Comparison of ENCODE assay signal across 1 cellular context in the genomic region with DNA sequence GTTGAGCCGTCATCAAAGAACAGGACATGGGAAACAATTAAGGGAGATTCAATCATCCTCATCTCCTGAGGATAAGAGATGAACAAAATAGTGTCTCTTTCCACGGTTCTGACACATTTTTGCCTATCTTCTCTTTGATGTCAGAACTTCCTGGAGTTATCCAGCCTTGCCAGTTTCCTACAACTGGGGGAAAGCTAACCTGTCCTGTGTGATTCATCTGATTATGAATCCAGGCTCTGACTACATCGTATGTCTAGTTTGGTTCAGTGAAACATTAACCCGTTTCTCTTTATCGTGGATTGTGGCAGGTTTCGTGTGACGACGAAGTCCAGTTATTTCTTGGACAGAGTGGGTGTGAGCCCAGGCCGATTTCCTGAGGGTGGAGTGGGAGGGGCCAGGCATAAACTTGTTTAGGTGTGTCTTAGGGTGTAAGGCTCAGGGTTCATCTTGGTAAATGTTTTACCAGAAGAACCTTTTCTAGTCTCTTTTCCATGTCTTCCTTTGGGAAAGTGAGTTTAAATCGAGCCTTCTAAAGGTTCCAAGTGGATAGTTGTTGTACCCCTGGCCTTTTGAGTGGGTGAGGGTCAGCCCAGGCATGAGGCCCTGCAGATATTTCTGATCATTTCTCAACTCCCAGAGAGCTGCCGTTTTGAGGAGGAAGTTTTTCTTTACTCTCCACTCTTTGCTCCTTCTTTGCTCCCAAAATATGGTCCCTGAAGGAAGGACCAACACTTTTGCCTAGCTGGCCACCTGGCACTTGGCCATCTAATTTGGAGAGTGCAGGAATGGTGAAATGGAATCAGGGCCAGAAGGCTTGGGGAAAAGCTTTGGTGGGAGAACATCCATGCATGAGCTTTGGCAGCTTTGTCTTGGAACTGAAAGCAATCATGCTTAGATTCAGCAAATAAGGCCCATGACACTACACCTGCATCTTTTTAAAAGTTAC.
A peak's percentile ranks its signal among the peaks of the same experiment; 100 is the strongest.
TF ChIP-seq lines count a peak whose summit lies in the region.

No MANE protein-coding gene starts in this region.

TF ChIP-seq in HepG2, 621 proteins besides CTCF, POLR2A, EP300 and RAD21 (continued from another document and continues in another):
- TF ChIP-seq ZNF337 (CRISPR knock-in tag; IDR thresholded peaks at IDR 0.05; ENCODE audit: borderline replicate concordance, low read depth) (peak; percentile 86; the same call in 1 of the 2 replicates), ZFP90 (CRISPR knock-in tag; IDR thresholded peaks at IDR 0.05; ENCODE audit: borderline replicate concordance) (peak; percentile 70; the same call in 1 of the 2 replicates), ZNF124 (CRISPR knock-in tag; IDR thresholded peaks at IDR 0.05) (peak; percentile 81), HNF4A (CRISPR knock-in tag; IDR thresholded peaks at IDR 0.05) (peak; percentile 92), BORCS8-MEF2B (CRISPR knock-in tag; IDR thresholded peaks at IDR 0.05) (peak; percentile 65; the same call in 1 of the 2 replicates), ZNF335 (CRISPR knock-in tag; IDR thresholded peaks at IDR 0.05) (peak; percentile 70; the same call in 1 of the 2 replicates), RXRB (CRISPR knock-in tag; IDR thresholded peaks at IDR 0.05; ENCODE audit: borderline replicate concordance) (peak; percentile 81), SKI (IDR thresholded peaks at IDR 0.05; ENCODE audit: partially characterized antibody) (peak; percentile 62), RFX3 (CRISPR knock-in tag; IDR thresholded peaks at IDR 0.05) (0 out of 2 replicates have a peak, but pooled peaks have one; percentile 23), FOXO1 (CRISPR knock-in tag; IDR thresholded peaks at IDR 0.05) (peak; percentile 89), FOXK1 (CRISPR knock-in tag; IDR thresholded peaks at IDR 0.05; ENCODE audit: borderline replicate concordance, low read depth) (peak; percentile 60), HNRNPK (IDR thresholded peaks at IDR 0.05; ENCODE audit: low read depth, low read length, poor library complexity, severe bottlenecking) (no peak), MIER3 (CRISPR knock-in tag; IDR thresholded peaks at IDR 0.05; ENCODE audit: borderline replicate concordance) (peak; percentile 92), HNRNPLL (IDR thresholded peaks at IDR 0.05; ENCODE audit: low read depth, low read length, poor library complexity, severe bottlenecking) (no peak), ZFP36L2 (CRISPR knock-in tag; IDR thresholded peaks at IDR 0.05) (no peak), PHF5A (CRISPR knock-in tag; IDR thresholded peaks at IDR 0.05; ENCODE audit: low read depth, unreplicated experiment) (peak; percentile 82), RNF2 (conservative IDR thresholded peaks at IDR 0.05; ENCODE audit: low read depth) (no peak), FOSL1 (CRISPR knock-in tag; IDR thresholded peaks at IDR 0.05; ENCODE audit: borderline replicate concordance) (0 out of 2 replicates have a peak, but pooled peaks have one; percentile 40), ZNF468 (CRISPR knock-in tag; IDR thresholded peaks at IDR 0.05) (no peak), ZNF230 (CRISPR knock-in tag; IDR thresholded peaks at IDR 0.05) (0 out of 2 replicates have a peak, but pooled peaks have one; percentile 30), KDM3A (CRISPR knock-in tag; IDR thresholded peaks at IDR 0.05; ENCODE audit: low read depth) (peak; percentile 64; the same call in 1 of the 2 replicates), IRX3 (CRISPR knock-in tag; IDR thresholded peaks at IDR 0.05; ENCODE audit: borderline replicate concordance, low read depth) (no peak), ZNF777 (CRISPR knock-in tag; IDR thresholded peaks at IDR 0.05) (0 out of 2 replicates have a peak, but pooled peaks have one; percentile 30), FOXC1 (CRISPR knock-in tag; IDR thresholded peaks at IDR 0.05; ENCODE audit: borderline replicate concordance) (peak; percentile 80; the same call in 1 of the 2 replicates), HOXD1 (CRISPR knock-in tag; IDR thresholded peaks at IDR 0.05) (peak; percentile 64; the same call in 1 of the 2 replicates), KLF11 (CRISPR knock-in tag; IDR thresholded peaks at IDR 0.05) (peak; percentile 95), TOPORS (CRISPR knock-in tag; IDR thresholded peaks at IDR 0.05) (peak; percentile 84; the same call in 1 of the 2 replicates), GATAD1 (CRISPR knock-in tag; IDR thresholded peaks at IDR 0.05) (peak; percentile 64; the same call in 1 of the 2 replicates), ZMAT3 (CRISPR knock-in tag; conservative IDR thresholded peaks at IDR 0.05) (peak; percentile 78; the same call in 1 of the 2 replicates), THAP11 (CRISPR knock-in tag; IDR thresholded peaks at IDR 0.05) (peak; percentile 74), ZNF30 (CRISPR knock-in tag; IDR thresholded peaks at IDR 0.05) (no peak), ZNF510 (CRISPR knock-in tag; IDR thresholded peaks at IDR 0.05; ENCODE audit: low read depth) (0 out of 2 replicates have a peak, but pooled peaks have one; percentile 18)
- TF ChIP-seq, protein P1, sequence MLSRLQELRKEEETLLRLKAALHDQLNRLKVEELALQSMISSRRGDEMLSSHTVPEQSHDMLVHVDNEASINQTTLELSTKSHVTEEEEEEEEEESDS (CRISPR knock-in tag; IDR thresholded peaks at IDR 0.05; ENCODE audit: borderline replicate concordance): no peak
- TF ChIP-seq, protein P2, sequence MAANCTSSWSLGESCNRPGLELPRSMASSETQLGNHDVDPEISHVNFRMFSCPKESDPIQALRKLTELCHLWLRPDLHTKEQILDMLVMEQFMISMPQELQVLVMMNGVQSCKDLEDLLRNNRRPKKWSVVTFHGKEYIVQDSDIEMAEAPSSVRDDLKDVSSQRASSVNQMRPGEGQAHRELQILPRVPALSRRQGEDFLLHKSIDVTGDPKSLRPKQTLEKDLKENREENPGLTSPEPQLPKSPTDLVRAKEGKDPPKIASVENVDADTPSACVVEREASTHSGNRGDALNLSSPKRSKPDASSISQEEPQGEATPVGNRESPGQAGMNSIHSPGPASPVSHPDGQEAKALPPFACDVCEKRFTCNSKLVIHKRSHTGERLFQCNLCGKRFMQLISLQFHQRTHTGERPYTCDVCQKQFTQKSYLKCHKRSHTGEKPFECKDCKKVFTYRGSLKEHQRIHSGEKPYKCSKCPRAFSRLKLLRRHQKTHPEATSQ (CRISPR knock-in tag; IDR thresholded peaks at IDR 0.05; ENCODE audit: borderline replicate concordance): peak; percentile 8; the same call in 1 of the 2 replicates
- TF ChIP-seq, protein P3, sequence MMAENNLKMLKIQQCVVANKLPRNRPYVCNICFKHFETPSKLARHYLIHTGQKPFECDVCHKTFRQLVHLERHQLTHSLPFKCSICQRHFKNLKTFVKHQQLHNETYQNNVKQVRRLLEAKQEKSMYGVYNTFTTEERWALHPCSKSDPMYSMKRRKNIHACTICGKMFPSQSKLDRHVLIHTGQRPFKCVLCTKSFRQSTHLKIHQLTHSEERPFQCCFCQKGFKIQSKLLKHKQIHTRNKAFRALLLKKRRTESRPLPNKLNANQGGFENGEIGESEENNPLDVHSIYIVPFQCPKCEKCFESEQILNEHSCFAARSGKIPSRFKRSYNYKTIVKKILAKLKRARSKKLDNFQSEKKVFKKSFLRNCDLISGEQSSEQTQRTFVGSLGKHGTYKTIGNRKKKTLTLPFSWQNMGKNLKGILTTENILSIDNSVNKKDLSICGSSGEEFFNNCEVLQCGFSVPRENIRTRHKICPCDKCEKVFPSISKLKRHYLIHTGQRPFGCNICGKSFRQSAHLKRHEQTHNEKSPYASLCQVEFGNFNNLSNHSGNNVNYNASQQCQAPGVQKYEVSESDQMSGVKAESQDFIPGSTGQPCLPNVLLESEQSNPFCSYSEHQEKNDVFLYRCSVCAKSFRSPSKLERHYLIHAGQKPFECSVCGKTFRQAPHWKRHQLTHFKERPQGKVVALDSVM (CRISPR knock-in tag; IDR thresholded peaks at IDR 0.05): peak; percentile 61; the same call in 1 of the 2 replicates
- TF ChIP-seq, protein P4, sequence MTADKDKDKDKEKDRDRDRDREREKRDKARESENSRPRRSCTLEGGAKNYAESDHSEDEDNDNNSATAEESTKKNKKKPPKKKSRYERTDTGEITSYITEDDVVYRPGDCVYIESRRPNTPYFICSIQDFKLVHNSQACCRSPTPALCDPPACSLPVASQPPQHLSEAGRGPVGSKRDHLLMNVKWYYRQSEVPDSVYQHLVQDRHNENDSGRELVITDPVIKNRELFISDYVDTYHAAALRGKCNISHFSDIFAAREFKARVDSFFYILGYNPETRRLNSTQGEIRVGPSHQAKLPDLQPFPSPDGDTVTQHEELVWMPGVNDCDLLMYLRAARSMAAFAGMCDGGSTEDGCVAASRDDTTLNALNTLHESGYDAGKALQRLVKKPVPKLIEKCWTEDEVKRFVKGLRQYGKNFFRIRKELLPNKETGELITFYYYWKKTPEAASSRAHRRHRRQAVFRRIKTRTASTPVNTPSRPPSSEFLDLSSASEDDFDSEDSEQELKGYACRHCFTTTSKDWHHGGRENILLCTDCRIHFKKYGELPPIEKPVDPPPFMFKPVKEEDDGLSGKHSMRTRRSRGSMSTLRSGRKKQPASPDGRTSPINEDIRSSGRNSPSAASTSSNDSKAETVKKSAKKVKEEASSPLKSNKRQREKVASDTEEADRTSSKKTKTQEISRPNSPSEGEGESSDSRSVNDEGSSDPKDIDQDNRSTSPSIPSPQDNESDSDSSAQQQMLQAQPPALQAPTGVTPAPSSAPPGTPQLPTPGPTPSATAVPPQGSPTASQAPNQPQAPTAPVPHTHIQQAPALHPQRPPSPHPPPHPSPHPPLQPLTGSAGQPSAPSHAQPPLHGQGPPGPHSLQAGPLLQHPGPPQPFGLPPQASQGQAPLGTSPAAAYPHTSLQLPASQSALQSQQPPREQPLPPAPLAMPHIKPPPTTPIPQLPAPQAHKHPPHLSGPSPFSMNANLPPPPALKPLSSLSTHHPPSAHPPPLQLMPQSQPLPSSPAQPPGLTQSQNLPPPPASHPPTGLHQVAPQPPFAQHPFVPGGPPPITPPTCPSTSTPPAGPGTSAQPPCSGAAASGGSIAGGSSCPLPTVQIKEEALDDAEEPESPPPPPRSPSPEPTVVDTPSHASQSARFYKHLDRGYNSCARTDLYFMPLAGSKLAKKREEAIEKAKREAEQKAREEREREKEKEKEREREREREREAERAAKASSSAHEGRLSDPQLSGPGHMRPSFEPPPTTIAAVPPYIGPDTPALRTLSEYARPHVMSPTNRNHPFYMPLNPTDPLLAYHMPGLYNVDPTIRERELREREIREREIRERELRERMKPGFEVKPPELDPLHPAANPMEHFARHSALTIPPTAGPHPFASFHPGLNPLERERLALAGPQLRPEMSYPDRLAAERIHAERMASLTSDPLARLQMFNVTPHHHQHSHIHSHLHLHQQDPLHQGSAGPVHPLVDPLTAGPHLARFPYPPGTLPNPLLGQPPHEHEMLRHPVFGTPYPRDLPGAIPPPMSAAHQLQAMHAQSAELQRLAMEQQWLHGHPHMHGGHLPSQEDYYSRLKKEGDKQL (CRISPR knock-in tag; IDR thresholded peaks at IDR 0.05; ENCODE audit: low read depth): peak; percentile 60; the same call in 1 of the 2 replicates
- TF ChIP-seq, protein P5, sequence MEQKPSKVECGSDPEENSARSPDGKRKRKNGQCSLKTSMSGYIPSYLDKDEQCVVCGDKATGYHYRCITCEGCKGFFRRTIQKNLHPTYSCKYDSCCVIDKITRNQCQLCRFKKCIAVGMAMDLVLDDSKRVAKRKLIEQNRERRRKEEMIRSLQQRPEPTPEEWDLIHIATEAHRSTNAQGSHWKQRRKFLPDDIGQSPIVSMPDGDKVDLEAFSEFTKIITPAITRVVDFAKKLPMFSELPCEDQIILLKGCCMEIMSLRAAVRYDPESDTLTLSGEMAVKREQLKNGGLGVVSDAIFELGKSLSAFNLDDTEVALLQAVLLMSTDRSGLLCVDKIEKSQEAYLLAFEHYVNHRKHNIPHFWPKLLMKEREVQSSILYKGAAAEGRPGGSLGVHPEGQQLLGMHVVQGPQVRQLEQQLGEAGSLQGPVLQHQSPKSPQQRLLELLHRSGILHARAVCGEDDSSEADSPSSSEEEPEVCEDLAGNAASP (CRISPR knock-in tag; IDR thresholded peaks at IDR 0.05; ENCODE audit: borderline replicate concordance): peak; percentile 80
- TF ChIP-seq, protein P6, sequence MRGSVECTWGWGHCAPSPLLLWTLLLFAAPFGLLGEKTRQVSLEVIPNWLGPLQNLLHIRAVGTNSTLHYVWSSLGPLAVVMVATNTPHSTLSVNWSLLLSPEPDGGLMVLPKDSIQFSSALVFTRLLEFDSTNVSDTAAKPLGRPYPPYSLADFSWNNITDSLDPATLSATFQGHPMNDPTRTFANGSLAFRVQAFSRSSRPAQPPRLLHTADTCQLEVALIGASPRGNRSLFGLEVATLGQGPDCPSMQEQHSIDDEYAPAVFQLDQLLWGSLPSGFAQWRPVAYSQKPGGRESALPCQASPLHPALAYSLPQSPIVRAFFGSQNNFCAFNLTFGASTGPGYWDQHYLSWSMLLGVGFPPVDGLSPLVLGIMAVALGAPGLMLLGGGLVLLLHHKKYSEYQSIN (CRISPR knock-in tag; IDR thresholded peaks at IDR 0.05; ENCODE audit: borderline replicate concordance): no peak
- TF ChIP-seq, protein P7, sequence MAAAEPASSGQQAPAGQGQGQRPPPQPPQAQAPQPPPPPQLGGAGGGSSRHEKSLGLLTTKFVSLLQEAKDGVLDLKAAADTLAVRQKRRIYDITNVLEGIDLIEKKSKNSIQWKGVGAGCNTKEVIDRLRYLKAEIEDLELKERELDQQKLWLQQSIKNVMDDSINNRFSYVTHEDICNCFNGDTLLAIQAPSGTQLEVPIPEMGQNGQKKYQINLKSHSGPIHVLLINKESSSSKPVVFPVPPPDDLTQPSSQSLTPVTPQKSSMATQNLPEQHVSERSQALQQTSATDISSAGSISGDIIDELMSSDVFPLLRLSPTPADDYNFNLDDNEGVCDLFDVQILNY (CRISPR knock-in tag; conservative IDR thresholded peaks at IDR 0.05): no peak
- TF ChIP-seq, protein P8, sequence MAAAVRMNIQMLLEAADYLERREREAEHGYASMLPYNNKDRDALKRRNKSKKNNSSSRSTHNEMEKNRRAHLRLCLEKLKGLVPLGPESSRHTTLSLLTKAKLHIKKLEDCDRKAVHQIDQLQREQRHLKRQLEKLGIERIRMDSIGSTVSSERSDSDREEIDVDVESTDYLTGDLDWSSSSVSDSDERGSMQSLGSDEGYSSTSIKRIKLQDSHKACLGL (CRISPR knock-in tag; IDR thresholded peaks at IDR 0.05): no peak
- TF ChIP-seq, protein P9, sequence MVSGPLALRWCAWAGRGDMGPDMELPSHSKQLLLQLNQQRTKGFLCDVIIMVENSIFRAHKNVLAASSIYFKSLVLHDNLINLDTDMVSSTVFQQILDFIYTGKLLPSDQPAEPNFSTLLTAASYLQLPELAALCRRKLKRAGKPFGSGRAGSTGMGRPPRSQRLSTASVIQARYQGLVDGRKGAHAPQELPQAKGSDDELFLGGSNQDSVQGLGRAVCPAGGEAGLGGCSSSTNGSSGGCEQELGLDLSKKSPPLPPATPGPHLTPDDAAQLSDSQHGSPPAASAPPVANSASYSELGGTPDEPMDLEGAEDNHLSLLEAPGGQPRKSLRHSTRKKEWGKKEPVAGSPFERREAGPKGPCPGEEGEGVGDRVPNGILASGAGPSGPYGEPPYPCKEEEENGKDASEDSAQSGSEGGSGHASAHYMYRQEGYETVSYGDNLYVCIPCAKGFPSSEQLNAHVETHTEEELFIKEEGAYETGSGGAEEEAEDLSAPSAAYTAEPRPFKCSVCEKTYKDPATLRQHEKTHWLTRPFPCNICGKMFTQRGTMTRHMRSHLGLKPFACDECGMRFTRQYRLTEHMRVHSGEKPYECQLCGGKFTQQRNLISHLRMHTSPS (CRISPR knock-in tag; IDR thresholded peaks at IDR 0.05; ENCODE audit: low read depth): peak; percentile 75; the same call in 1 of the 2 replicates
- TF ChIP-seq, protein P10, sequence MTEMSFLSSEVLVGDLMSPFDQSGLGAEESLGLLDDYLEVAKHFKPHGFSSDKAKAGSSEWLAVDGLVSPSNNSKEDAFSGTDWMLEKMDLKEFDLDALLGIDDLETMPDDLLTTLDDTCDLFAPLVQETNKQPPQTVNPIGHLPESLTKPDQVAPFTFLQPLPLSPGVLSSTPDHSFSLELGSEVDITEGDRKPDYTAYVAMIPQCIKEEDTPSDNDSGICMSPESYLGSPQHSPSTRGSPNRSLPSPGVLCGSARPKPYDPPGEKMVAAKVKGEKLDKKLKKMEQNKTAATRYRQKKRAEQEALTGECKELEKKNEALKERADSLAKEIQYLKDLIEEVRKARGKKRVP (CRISPR knock-in tag; IDR thresholded peaks at IDR 0.05): peak in 1 of 2 experiments; percentile 11; a peak in 1 of 4 replicates
